In genomic region chr22:41327124-41327523, GRCh38 we compare ENCODE assay signal across 17 cellular contexts. TPM values are rescaled to one million over a fixed set of nuclear protein-coding genes. Genes with fewer than 3 reads are reported as not detected.
DNase-seq lines count a peak whose midpoint lies in the region; ATAC-seq, FAIRE-seq and TF ChIP-seq lines count a peak whose summit lies in the region.
"Had no signal": no experiment of that assay in that cellular context is flagged by ENCODE, and none has a peak within 500 bp of the region (broad histone marks: within the 10 kb centered on the region; RNA-seq: fewer than 3 reads in every experiment).

No MANE protein-coding gene starts in this region.

- BruUV-seq in endothelial cell of umbilical vein (replicated peaks; lab: Mats Ljungman, UMichigan): no TSS peak

- no peak overlapping the region for H3K9ac ChIP-seq in endothelial cell of umbilical vein (replicated peaks; ENCODE audit: extremely low read depth, insufficient read depth, low read length)
- H3K9ac ChIP-seq: KMS-11 had no signal

- peak; percentile 84 for TF ChIP-seq CTCF in WERI-Rb-1 (IDR thresholded peaks at IDR 0.05; ENCODE audit: low read depth, low read length)
- no peak for TF ChIP-seq CTCF in endothelial cell of umbilical vein (IDR thresholded peaks at IDR 0.05; ENCODE audit: extremely low read depth in 1 of 2, insufficient read depth in 1 of 2, low read depth in 1 of 2, low read length in 2 of 2)
- TF ChIP-seq CTCF in lower leg skin (IDR thresholded peaks at IDR 0.05): no peak

- CTCF ChIA-PET in endothelial cell of umbilical vein (lab: Charles Lee): interaction anchor here (1.0 to 1.6 kb wide), 6 partner anchors 9 to 404 kb away, joined by 3 to 4 read pairs (median 3); partner anchors contain the start of gene ZC3H7B

- peaks cover 10% of the 10 kb centered on the region for H3K79me2 ChIP-seq in endothelial cell of umbilical vein (ENCODE audit: control insufficient read depth, insufficient read depth, low read length)

- no peak overlapping the region for H3K4me2 ChIP-seq in endothelial cell of umbilical vein (ENCODE audit: insufficient read depth, low read length)
- H3K4me2 ChIP-seq: KMS-11, smooth muscle cell had no signal

- ATAC-seq in activated CD4-positive, CD25-positive, alpha-beta regulatory T cell treated with anti-CD3 and anti-CD28 coated beads, Interleukin-2, amount 50 U/mL, for 24 hours: no peak

- dilution Hi-C loops in endothelial cell of umbilical vein (cut with MboI; ENCODE audit: extremely low pct_ligation_motif_present, low sequenced_read_pairs): no loop called here

- H3K27ac ChIP-seq in WERI-Rb-1 (peak overlapping the region; percentile 59), endothelial cell of umbilical vein (ENCODE audit: insufficient read depth, low read depth, low read length) (no peak overlapping the region), substantia nigra (ENCODE audit: low read depth, low read length, poor library complexity, severe bottlenecking) (peak overlapping the region; percentile 86)
- H3K27ac ChIP-seq: heart left ventricle, KMS-11 had no signal

- POLR2A ChIA-PET in endothelial cell of umbilical vein (lab: Charles Lee): no interaction called here

- H3K4me3 ChIP-seq in WERI-Rb-1 (ENCODE audit: low read depth, low read length): no peak overlapping the region
- no peak overlapping the region for H3K4me3 ChIP-seq in endothelial cell of umbilical vein (replicated peaks in 1 of 3; ENCODE audit: insufficient read depth in 1 of 3, low read depth in 1 of 3, low read length in 3 of 3)
- no peak overlapping the region for H3K4me3 ChIP-seq in lower leg skin (ENCODE audit: low read depth, poor library complexity, severe bottlenecking)
- H3K4me3 ChIP-seq: heart left ventricle, smooth muscle cell had no signal

- H3K36me3 ChIP-seq in WERI-Rb-1 (peaks cover 52% of the 10 kb centered on the region), endothelial cell of umbilical vein (ENCODE audit: control insufficient read depth in 2 of 2, extremely low read depth in 1 of 2, insufficient read depth in 2 of 2, low read length in 2 of 2) (peaks cover 19 to 62% of the 10 kb centered on the region in 2 experiments)

- intact Hi-C loops in endothelial cell of umbilical vein (cut with micrococcal nuclease): no loop called here
- intact Hi-C loops in lower leg skin (cut with DNase I; ENCODE audit: low total_unique reads): no loop called here

- WGBS in lower leg skin, 2 donors: 84 to 91% methylated on average over 16 of the region's 16 CpGs

- H3K27me3 ChIP-seq in WERI-Rb-1 (ENCODE audit: insufficient read depth, low read depth, severe bottlenecking) (no peaks in the 10 kb centered on the region), endothelial cell of umbilical vein (ENCODE audit: control insufficient read depth in 2 of 2, insufficient read depth in 2 of 2, low read length in 2 of 2) (no peaks in the 10 kb centered on the region)
- H3K27me3 ChIP-seq: heart left ventricle had no signal

- H3K9me3 ChIP-seq in WERI-Rb-1 (ENCODE audit: severe bottlenecking) (no peaks in the 10 kb centered on the region), endothelial cell of umbilical vein (replicated peaks; ENCODE audit: control insufficient read depth, insufficient read depth, low read length) (no peaks in the 10 kb centered on the region)
- H3K9me3 ChIP-seq: heart left ventricle had no signal

- TF ChIP-seq POLR2A in endothelial cell of umbilical vein (IDR thresholded peaks at IDR 0.05; ENCODE audit: low read depth, low read length) (no peak), lower leg skin (IDR thresholded peaks at IDR 0.05) (no peak)

- H3K9me1 ChIP-seq in endothelial cell of umbilical vein (replicated peaks; ENCODE audit: control insufficient read depth, extremely low read depth, insufficient read depth, low read length): no peaks in the 10 kb centered on the region

- no peaks in the 10 kb centered on the region for H4K20me1 ChIP-seq in endothelial cell of umbilical vein (replicated peaks; ENCODE audit: control insufficient read depth, extremely low read depth, insufficient read depth, low read length)

- peaks cover 10% of the 10 kb centered on the region for H3K4me1 ChIP-seq in endothelial cell of umbilical vein (ENCODE audit: control insufficient read depth, extremely low read depth, insufficient read depth, low read length)
- H3K4me1 ChIP-seq: heart left ventricle had no signal

- FAIRE-seq in endothelial cell of umbilical vein (lab: Jason Lieb, UNC): peak; percentile 62
- FAIRE-seq: bronchial epithelial cell had no signal

- H2AFZ ChIP-seq in endothelial cell of umbilical vein (ENCODE audit: low read depth, low read length): no peak overlapping the region

- DNase-seq in WERI-Rb-1 (peak; percentile 77), endothelial cell of umbilical vein (ENCODE audit: low read depth, low spot score) (no peak), middle frontal gyrus (ENCODE audit: extremely low spot score, low spot score) (peak; percentile 20), substantia nigra (lab: John Stamatoyannopoulos, UW) (peak in 42 of 49 donors; percentile 20 to 77 (median 53)), lower leg skin (ENCODE audit: low spot score in 2 of 2) (no peak)
- no peak for DNase-seq in effector CD8-positive, alpha-beta T cell (lab: John Stamatoyannopoulos, UW)
- DNase-seq: activated CD4-positive, CD25-positive, alpha-beta regulatory T cell treated with anti-CD3 and anti-CD28 coated beads, Interleukin-2, amount 50 U/mL, for 72 hours; activated naive CD8-positive, alpha-beta T cell treated with anti-CD3 and anti-CD28 coated beads, Interleukin-2, amount 10 ng/mL, durations not matched to agents 7 days and 5 days; heart left ventricle; NCI-H1105; NCI-H2081 treated with DMSO at 0.1 percent for 48 hours; NCI-H524; occipital lobe had no signal

TF ChIP-seq in endothelial cell of umbilical vein, 7 proteins besides CTCF, POLR2A, EP300 and RAD21:
- TF ChIP-seq GATA2 (IDR thresholded peaks at IDR 0.05; ENCODE audit: insufficient read depth, insufficient read length, low read depth, low read length) (no peak), POLR2AphosphoS5 (IDR thresholded peaks at IDR 0.05; ENCODE audit: insufficient read depth, low read depth, low read length) (peak; percentile 28)

RNA-seq across cellular contexts. Expression of gene ZC3H7B, which starts 25.8 kb away (rescaled TPM):
- 89.6 and 95.9 TPM in 2 replicates for total RNA-seq in endothelial cell of umbilical vein
- polyA plus RNA-seq in endothelial cell of umbilical vein: 66.8 and 72.7 TPM in 2 replicates
- polyA plus RNA-seq in endothelial cell of umbilical vein (2011; cell fraction: cytosol; rRNA removed): 64.1 and 83.2 TPM in 2 replicates
- polyA plus RNA-seq in endothelial cell of umbilical vein (2011; cell fraction: nucleus; rRNA removed): 105 and 121 TPM in 2 replicates
- polyA plus RNA-seq in endothelial cell of umbilical vein (2012): 75.3 and 75.8 TPM in 2 replicates
- polyA minus RNA-seq in endothelial cell of umbilical vein: 66.2 and 73.9 TPM in 2 replicates
- 14.8 TPM for polyA minus RNA-seq in endothelial cell of umbilical vein (2011; cell fraction: cytosol; rRNA and poly(A)+ RNA removed)
- 30.1 and 44.2 TPM in 2 replicates for polyA minus RNA-seq in endothelial cell of umbilical vein (2011; cell fraction: nucleus; rRNA and poly(A)+ RNA removed)
- 10 to 100 TPM; 19.9 to 39.9 (median 31.2) TPM for total RNA-seq in lower leg skin

RNA-seq across cellular contexts. Expression of gene RANGAP1, which starts 41.1 kb away (rescaled TPM):
- total RNA-seq in endothelial cell of umbilical vein: 154 and 169 TPM in 2 replicates
- 177 and 182 TPM in 2 replicates for polyA plus RNA-seq in endothelial cell of umbilical vein
- 165 and 183 TPM in 2 replicates for polyA plus RNA-seq in endothelial cell of umbilical vein (2011; cell fraction: cytosol; rRNA removed)
- polyA plus RNA-seq in endothelial cell of umbilical vein (2011; cell fraction: nucleus; rRNA removed): 245 and 247 TPM in 2 replicates
- 155 and 164 TPM in 2 replicates for polyA plus RNA-seq in endothelial cell of umbilical vein (2012)
- 117 and 132 TPM in 2 replicates for polyA minus RNA-seq in endothelial cell of umbilical vein
- polyA minus RNA-seq in endothelial cell of umbilical vein (2011; cell fraction: cytosol; rRNA and poly(A)+ RNA removed): 89.3 TPM
- polyA minus RNA-seq in endothelial cell of umbilical vein (2011; cell fraction: nucleus; rRNA and poly(A)+ RNA removed): 59.1 and 64.0 TPM in 2 replicates
- total RNA-seq in lower leg skin: 100 to 1,000 TPM; 119 to 150 (median 121) TPM

RNA-seq across cellular contexts. Expression of gene TEF, which starts 54.6 kb away (rescaled TPM):
- 2.2 and 2.9 TPM in 2 replicates for total RNA-seq in endothelial cell of umbilical vein
- 4.0 and 5.3 TPM in 2 replicates for polyA plus RNA-seq in endothelial cell of umbilical vein
- 2.2 and 4.2 TPM in 2 replicates for polyA plus RNA-seq in endothelial cell of umbilical vein (2011; cell fraction: cytosol; rRNA removed)
- 2.1 and 3.2 TPM in 2 replicates for polyA plus RNA-seq in endothelial cell of umbilical vein (2011; cell fraction: nucleus; rRNA removed)
- 1.5 and 1.6 TPM in 2 replicates for polyA plus RNA-seq in endothelial cell of umbilical vein (2012)
- 9.3 and 13.6 TPM in 2 replicates for polyA minus RNA-seq in endothelial cell of umbilical vein
- 1.0 TPM for polyA minus RNA-seq in endothelial cell of umbilical vein (2011; cell fraction: cytosol; rRNA and poly(A)+ RNA removed)
- polyA minus RNA-seq in endothelial cell of umbilical vein (2011; cell fraction: nucleus; rRNA and poly(A)+ RNA removed): 2.5 and 3.1 TPM in 2 replicates
- 10 to 100 TPM; 27.3 to 56.1 (median 42.8) TPM for total RNA-seq in lower leg skin

Comparison
In these comparisons a context has a peak if more than half of its experiments do, and no peak if none do; other contexts are left out.
1. DNase-seq: peak in WERI-Rb-1 (single experiment), middle frontal gyrus (single experiment) and substantia nigra (42 of 49); none in endothelial cell of umbilical vein (single experiment), effector CD8-positive, alpha-beta T cell (single experiment) and lower leg skin (0 of 2).